1 cellular context compared by ENCODE assay signal in genomic region chr1:107767156-107767582, GRCh38.
TF ChIP-seq lines count a peak whose summit lies in the region.

No MANE protein-coding gene starts in this region.

TF ChIP-seq in HEK293, 187 proteins besides CTCF, POLR2A, EP300 and RAD21 (continued from another document and continues in another):
- peak; percentile 89; the same call in 1 of the 2 replicates for TF ChIP-seq ZNF19 (tag by site-specific recombination; IDR thresholded peaks at IDR 0.05; ENCODE audit: low read depth)
- TF ChIP-seq PRDM10 (tag by site-specific recombination; IDR thresholded peaks at IDR 0.05): no peak
- TF ChIP-seq ZNF121 (tag by site-specific recombination; IDR thresholded peaks at IDR 0.05): no peak
- peak; percentile 87 for TF ChIP-seq OSR2 (tag by site-specific recombination; IDR thresholded peaks at IDR 0.05)
- peak; percentile 82 for TF ChIP-seq ZNF394 (tag by site-specific recombination; IDR thresholded peaks at IDR 0.05; ENCODE audit: borderline replicate concordance)
- TF ChIP-seq ZNF473 (tag by site-specific recombination; IDR thresholded peaks at IDR 0.05): no peak
- no peak for TF ChIP-seq AEBP2 (tag by site-specific recombination; IDR thresholded peaks at IDR 0.05; ENCODE audit: borderline replicate concordance)
- TF ChIP-seq TCF7L2 (IDR thresholded peaks at IDR 0.05; ENCODE audit: borderline replicate concordance, low read depth, low read length): peak; percentile 59; the same call in 1 of the 2 replicates
- peak; percentile 58; the same call in 1 of the 2 replicates for TF ChIP-seq SALL2 (tag by site-specific recombination; IDR thresholded peaks at IDR 0.05; ENCODE audit: borderline replicate concordance)
- peak; percentile 92 for TF ChIP-seq ZIC2 (tag by site-specific recombination; IDR thresholded peaks at IDR 0.05)
- TF ChIP-seq MYNN (tag by site-specific recombination; IDR thresholded peaks at IDR 0.05; ENCODE audit: borderline replicate concordance): 0 out of 2 replicates have a peak, but pooled peaks have one; percentile 38
- no peak for TF ChIP-seq ZNF670 (tag by site-specific recombination; IDR thresholded peaks at IDR 0.05; ENCODE audit: low read depth)
- TF ChIP-seq ZBTB17 (tag by site-specific recombination; IDR thresholded peaks at IDR 0.05): peak; percentile 68
- peak; percentile 75 for TF ChIP-seq KLF10 (tag by site-specific recombination; IDR thresholded peaks at IDR 0.05)
- no peak for TF ChIP-seq ZNF521 (tag by site-specific recombination; IDR thresholded peaks at IDR 0.05)
- no peak for TF ChIP-seq ZNF701 (tag by site-specific recombination; IDR thresholded peaks at IDR 0.05)
- TF ChIP-seq ZSCAN23 (tag by site-specific recombination; IDR thresholded peaks at IDR 0.05): peak; percentile 97
- TF ChIP-seq ZNF266 (tag by site-specific recombination; IDR thresholded peaks at IDR 0.05; ENCODE audit: low read depth): no peak
- TF ChIP-seq ZNF639 (tag by site-specific recombination; IDR thresholded peaks at IDR 0.05): peak; percentile 97
- TF ChIP-seq ZNF202 (tag by site-specific recombination; IDR thresholded peaks at IDR 0.05; ENCODE audit: borderline replicate concordance): no peak
- no peak for TF ChIP-seq ZNF175 (tag by site-specific recombination; IDR thresholded peaks at IDR 0.05)
- peak; percentile 61 for TF ChIP-seq ZSCAN4 (tag by site-specific recombination; IDR thresholded peaks at IDR 0.05)
- TF ChIP-seq ZNF677 (tag by site-specific recombination; IDR thresholded peaks at IDR 0.05): no peak
- no peak for TF ChIP-seq ZNF48 (tag by site-specific recombination; IDR thresholded peaks at IDR 0.05)
- TF ChIP-seq ZSCAN18 (tag by site-specific recombination; IDR thresholded peaks at IDR 0.05): no peak
- TF ChIP-seq ZNF16 (tag by site-specific recombination; IDR thresholded peaks at IDR 0.05; ENCODE audit: low read depth): no peak
- TF ChIP-seq HOXA7 (CRISPR knock-in tag; IDR thresholded peaks at IDR 0.05; ENCODE audit: borderline replicate concordance): no peak
- no peak for TF ChIP-seq ZSCAN16 (tag by site-specific recombination; IDR thresholded peaks at IDR 0.05)
- no peak for TF ChIP-seq ZBTB48 (tag by site-specific recombination; IDR thresholded peaks at IDR 0.05)
- TF ChIP-seq ZNF174 (tag by site-specific recombination; IDR thresholded peaks at IDR 0.05): peak; percentile 42; the same call in 1 of the 2 replicates
- no peak for TF ChIP-seq GLIS1 (tag by site-specific recombination; IDR thresholded peaks at IDR 0.05)
- TF ChIP-seq KLF17 (tag by site-specific recombination; IDR thresholded peaks at IDR 0.05): no peak
- TF ChIP-seq SETDB1 (IDR thresholded peaks at IDR 0.05; ENCODE audit: insufficient read length, low read length): no peak
- peak; percentile 58; the same call in 1 of the 2 replicates for TF ChIP-seq YY2 (tag by site-specific recombination; IDR thresholded peaks at IDR 0.05)
- TF ChIP-seq ZNF26 (tag by site-specific recombination; IDR thresholded peaks at IDR 0.05): no peak
- TF ChIP-seq ZNF449 (tag by site-specific recombination; IDR thresholded peaks at IDR 0.05): peak; percentile 58; the same call in 1 of the 2 replicates
- no peak for TF ChIP-seq ZNF311 (tag by site-specific recombination; IDR thresholded peaks at IDR 0.05; ENCODE audit: borderline replicate concordance)
- TF ChIP-seq ZNF488 (tag by site-specific recombination; IDR thresholded peaks at IDR 0.05): peak; percentile 91
- TF ChIP-seq PATZ1 (tag by site-specific recombination; IDR thresholded peaks at IDR 0.05): peak; percentile 71
- peak; percentile 84; the same call in 1 of the 2 replicates for TF ChIP-seq ZNF580 (tag by site-specific recombination; IDR thresholded peaks at IDR 0.05)
- no peak for TF ChIP-seq ZNF223 (tag by site-specific recombination; IDR thresholded peaks at IDR 0.05)
- peak; percentile 90 for TF ChIP-seq ZBTB21 (tag by site-specific recombination; IDR thresholded peaks at IDR 0.05)
- no peak for TF ChIP-seq ZNF112 (tag by site-specific recombination; IDR thresholded peaks at IDR 0.05)
- TF ChIP-seq GLI2 (tag by site-specific recombination; IDR thresholded peaks at IDR 0.05; ENCODE audit: borderline replicate concordance, low read depth): peak; percentile 95
- no peak for TF ChIP-seq RBAK (tag by site-specific recombination; IDR thresholded peaks at IDR 0.05)
- no peak for TF ChIP-seq ZNF555 (tag by site-specific recombination; conservative IDR thresholded peaks at IDR 0.05)
- TF ChIP-seq HOXD13 (CRISPR knock-in tag; IDR thresholded peaks at IDR 0.05; ENCODE audit: borderline replicate concordance): no peak
- TF ChIP-seq EGR2 (tag by site-specific recombination; IDR thresholded peaks at IDR 0.05; ENCODE audit: low read depth): no peak
- TF ChIP-seq ZNF514 (tag by site-specific recombination; IDR thresholded peaks at IDR 0.05): no peak
